33 cellular contexts compared by ENCODE assay signal in the genomic region with DNA sequence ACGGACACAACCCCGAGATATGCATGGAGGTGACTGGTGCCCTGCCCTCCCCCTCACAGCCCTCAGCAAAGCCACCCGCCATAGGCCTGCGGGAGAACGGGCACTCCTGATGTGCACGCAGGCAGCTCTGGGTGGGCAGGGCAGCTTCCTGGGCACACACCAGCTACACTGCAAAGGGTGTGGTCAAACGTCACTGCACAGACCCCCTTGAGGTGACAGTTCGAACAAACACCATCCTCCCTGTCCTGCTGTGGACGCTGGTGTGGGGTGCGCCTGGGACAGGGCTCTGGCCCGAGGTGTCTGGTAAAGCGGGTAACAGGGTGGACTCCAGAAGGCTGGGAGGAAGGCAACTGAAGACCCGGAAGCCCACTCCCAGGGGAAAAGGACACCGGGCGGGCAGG. TPM values are rescaled to one million over a fixed set of nuclear protein-coding genes. Genes with fewer than 3 reads are reported as not detected.
DNase-seq lines count a peak whose midpoint lies in the region; ATAC-seq, FAIRE-seq and TF ChIP-seq lines count a peak whose summit lies in the region.
"Had no signal": no experiment of that assay in that cellular context is flagged by ENCODE, and none has a peak within 500 bp of the region (broad histone marks: within the 10 kb centered on the region; RNA-seq: fewer than 3 reads in every experiment).

No MANE protein-coding gene starts in this region.

- H3K27me3 Mint-ChIP-seq in stimulated activated naive CD8-positive, alpha-beta T cell treated with anti-CD3 and anti-CD28 coated beads, Interleukin-15, amount 100 ng/mL, for 72 hours, result no peaks in the 10 kb centered on the region
- no peaks in the 10 kb centered on the region for H3K27me3 Mint-ChIP-seq in activated CD4-positive, alpha-beta memory T cell treated with anti-CD3 and anti-CD28 coated beads for 36 hours
- H3K27me3 Mint-ChIP-seq in osteocyte (ENCODE audit: unreplicated experiment) (no peaks in the 10 kb centered on the region), neural progenitor cell (ENCODE audit: insufficient read depth, low read depth) (peaks cover 2% of the 10 kb centered on the region)
- H3K27me3 Mint-ChIP-seq: activated naive CD8-positive, alpha-beta T cell treated with anti-CD3 and anti-CD28 coated beads, Interleukin-2, amount 10 ng/mL, durations not matched to agents 7 days and 5 days; CD8-positive, alpha-beta memory T cell; natural killer cell treated with Interleukin-12 subunit alpha and Interleukin-12 subunit beta and Interleukin-15 and Interleukin-18, amount 100 ng/mL, for 72 hours had no signal

- no peak for TF ChIP-seq POLR2A in sigmoid colon (IDR thresholded peaks at IDR 0.05)

- no peaks in the 10 kb centered on the region for H3K27me3 ChIP-seq in sigmoid colon
- no peaks in the 10 kb centered on the region for H3K27me3 ChIP-seq in neural progenitor cell
- H3K27me3 ChIP-seq: cardiac muscle cell, ovary, upper lobe of left lung had no signal

- H4K20me1 ChIP-seq in neural progenitor cell (ENCODE audit: low read depth), result peaks cover 61% of the 10 kb centered on the region

- TF ChIP-seq EP300 in sigmoid colon (IDR thresholded peaks at IDR 0.05), result no peak

- peaks cover 9% of the 10 kb centered on the region for H3F3A ChIP-seq in neural progenitor cell (ENCODE audit: low read depth)

- no peaks in the 10 kb centered on the region for H3K9me3 Mint-ChIP-seq in stimulated activated naive CD8-positive, alpha-beta T cell treated with anti-CD3 and anti-CD28 coated beads, Interleukin-15, amount 100 ng/mL, for 72 hours
- no peaks in the 10 kb centered on the region for H3K9me3 Mint-ChIP-seq in activated CD4-positive, alpha-beta memory T cell treated with anti-CD3 and anti-CD28 coated beads for 36 hours
- no peaks in the 10 kb centered on the region for H3K9me3 Mint-ChIP-seq in osteocyte (ENCODE audit: unreplicated experiment)
- no peaks in the 10 kb centered on the region for H3K9me3 Mint-ChIP-seq in neural progenitor cell
- H3K9me3 Mint-ChIP-seq: activated naive CD8-positive, alpha-beta T cell treated with anti-CD3 and anti-CD28 coated beads, Interleukin-2, amount 10 ng/mL, durations not matched to agents 7 days and 5 days; CD8-positive, alpha-beta memory T cell had no signal

- H3K4me3 ChIP-seq in kidney (ENCODE audit: low read length in 2 of 2) (no peak overlapping the region), sigmoid colon (no peak overlapping the region), neural progenitor cell (no peak overlapping the region)
- H3K4me3 ChIP-seq: A549, cardiac muscle cell, lung, ovary, upper lobe of left lung had no signal

- ATAC-seq in stimulated activated naive CD8-positive, alpha-beta T cell treated with anti-CD3 and anti-CD28 coated beads, Interleukin-15, amount 100 ng/mL, for 72 hours, result peak; percentile 16
- ATAC-seq in stimulated activated naive CD8-positive, alpha-beta T cell treated with anti-CD3 and anti-CD28 coated beads, Interleukin-15, Interleukin-2, amounts not matched to agents 100 U/mL and 50 U/mL, for 24 hours, result no peak
- ATAC-seq: A549, PC-3 had no signal

- WGBS in sigmoid colon, 2 donors, result 83% methylated on average over 15 of the region's 15 CpGs

- CTCF ChIA-PET in activated CD4-positive, alpha-beta memory T cell treated with anti-CD3 and anti-CD28 coated beads for 36 hours (lab: Charles Lee), result no interaction called here

- H3K4me1 ChIP-seq in kidney (ENCODE audit: control insufficient read depth in 1 of 2, insufficient read depth in 1 of 2, low read depth in 1 of 2, low read length in 2 of 2), result peaks cover 0 to 10% of the 10 kb centered on the region in 2 donors
- H3K4me1 ChIP-seq in sigmoid colon, result peaks cover 0 to 74% (median 56%) of the 10 kb centered on the region in 4 donors
- peaks cover 13% of the 10 kb centered on the region for H3K4me1 ChIP-seq in neural progenitor cell

- H3K36me3 ChIP-seq in kidney (ENCODE audit: control insufficient read depth in 1 of 2, insufficient read depth in 2 of 2, low read length in 2 of 2) (no peaks in the 10 kb centered on the region), sigmoid colon (no peaks in the 10 kb centered on the region), neural progenitor cell (no peaks in the 10 kb centered on the region)
- H3K36me3 ChIP-seq: cardiac muscle cell, ovary, upper lobe of left lung had no signal

- peaks cover 26% of the 10 kb centered on the region for H3K79me2 ChIP-seq in neural progenitor cell (ENCODE audit: low read depth)

- no peak overlapping the region for H2AFZ ChIP-seq in neural progenitor cell (replicated peaks)

- TF ChIP-seq CTCF in kidney (IDR thresholded peaks at IDR 0.05; ENCODE audit: borderline replicate concordance, extremely low read depth, insufficient read depth), result no peak
- no peak for TF ChIP-seq CTCF in sigmoid colon (IDR thresholded peaks at IDR 0.05)
- TF ChIP-seq CTCF in osteocyte (IDR thresholded peaks at IDR 0.05), result no peak
- no peak for TF ChIP-seq CTCF in neural progenitor cell (IDR thresholded peaks at IDR 0.05)

- no peak overlapping the region for H3K4me2 ChIP-seq in neural progenitor cell
- H3K4me2 ChIP-seq: A549, SK-N-SH had no signal

- H3K4me1 Mint-ChIP-seq in stimulated activated naive CD8-positive, alpha-beta T cell treated with anti-CD3 and anti-CD28 coated beads, Interleukin-15, amount 100 ng/mL, for 72 hours, result peaks cover 58% of the 10 kb centered on the region
- H3K4me1 Mint-ChIP-seq in activated CD4-positive, alpha-beta memory T cell treated with anti-CD3 and anti-CD28 coated beads for 36 hours (ENCODE audit: low read depth), result peaks cover 26% of the 10 kb centered on the region
- peaks cover 28% of the 10 kb centered on the region for H3K4me1 Mint-ChIP-seq in osteocyte (ENCODE audit: unreplicated experiment)
- H3K4me1 Mint-ChIP-seq in neural progenitor cell, result peaks cover 22% of the 10 kb centered on the region

- POLR2A ChIA-PET in activated CD4-positive, alpha-beta memory T cell treated with anti-CD3 and anti-CD28 coated beads for 36 hours (lab: Charles Lee), result no interaction called here

- H3K27ac ChIP-seq in kidney (ENCODE audit: low read depth in 2 of 2, low read length in 2 of 2), result no peak overlapping the region
- H3K27ac ChIP-seq in sigmoid colon, result peak overlapping the region in 3 of 4 donors; percentile 34 to 63 (median 49)
- no peak overlapping the region for H3K27ac ChIP-seq in neural progenitor cell
- H3K27ac ChIP-seq: A549, cardiac muscle cell, ovary, upper lobe of left lung had no signal

- FAIRE-seq in kidney (lab: Jason Lieb, UNC), result no peak
- FAIRE-seq: A549, astrocyte, GM18507 had no signal

- no peaks in the 10 kb centered on the region for H3K9me3 ChIP-seq in kidney (ENCODE audit: control insufficient read depth in 1 of 2, low read length in 2 of 2)
- no peaks in the 10 kb centered on the region for H3K9me3 ChIP-seq in sigmoid colon
- H3K9me3 ChIP-seq in neural progenitor cell (ENCODE audit: low read depth), result no peaks in the 10 kb centered on the region
- H3K9me3 ChIP-seq: A549, ovary, SK-N-SH, upper lobe of left lung had no signal

- no peak overlapping the region for H3K27ac Mint-ChIP-seq in stimulated activated naive CD8-positive, alpha-beta T cell treated with anti-CD3 and anti-CD28 coated beads, Interleukin-15, amount 100 ng/mL, for 72 hours
- no peak overlapping the region for H3K27ac Mint-ChIP-seq in activated CD4-positive, alpha-beta memory T cell treated with anti-CD3 and anti-CD28 coated beads for 36 hours
- H3K27ac Mint-ChIP-seq in osteocyte (ENCODE audit: unreplicated experiment) (no peak overlapping the region), neural progenitor cell (no peak overlapping the region)
- H3K27ac Mint-ChIP-seq: activated naive CD8-positive, alpha-beta T cell treated with anti-CD3 and anti-CD28 coated beads, Interleukin-2, amount 10 ng/mL, durations not matched to agents 7 days and 5 days had no signal

- intact Hi-C loops in kidney (cut with DNase I), result no loop called here
- intact Hi-C loops in sigmoid colon (cut with DNase I), result loop anchor here (10.0 kb wide), 1 partner anchor 204 kb away; a partner anchor contains a TSS
- intact Hi-C loops in activated CD4-positive, alpha-beta memory T cell treated with anti-CD3 and anti-CD28 coated beads for 36 hours (cut with micrococcal nuclease), result no loop called here

- peaks cover 1% of the 10 kb centered on the region for H3K36me3 Mint-ChIP-seq in activated CD4-positive, alpha-beta memory T cell treated with anti-CD3 and anti-CD28 coated beads for 36 hours
- H3K36me3 Mint-ChIP-seq in osteocyte (ENCODE audit: unreplicated experiment), result no peaks in the 10 kb centered on the region
- no peaks in the 10 kb centered on the region for H3K36me3 Mint-ChIP-seq in neural progenitor cell
- H3K36me3 Mint-ChIP-seq: natural killer cell treated with Interleukin-12 subunit alpha and Interleukin-12 subunit beta and Interleukin-15 and Interleukin-18, amount 100 ng/mL, for 72 hours had no signal

- DNase-seq in stimulated activated naive CD8-positive, alpha-beta T cell treated with anti-CD3 and anti-CD28 coated beads, Interleukin-15, amount 100 ng/mL, for 72 hours, result no peak
- no peak for DNase-seq in stimulated activated naive CD8-positive, alpha-beta T cell treated with anti-CD3 and anti-CD28 coated beads, Interleukin-15, Interleukin-2, amounts not matched to agents 100 U/mL and 50 U/mL, for 24 hours
- DNase-seq in kidney, result peak; percentile 57
- no peak for DNase-seq in sigmoid colon
- DNase-seq in activated CD4-positive, alpha-beta memory T cell treated with anti-CD3 and anti-CD28 coated beads for 36 hours, result no peak
- DNase-seq in osteocyte (ENCODE audit: extremely low spot score, unreplicated experiment), result no peak
- no peak for DNase-seq in activated CD8-positive, alpha-beta memory T cell treated with anti-CD3 and anti-CD28 coated beads for 24 hours
- DNase-seq in neural progenitor cell (ENCODE audit: low spot score), result no peak
- DNase-seq: activated gamma-delta T cell treated with Interleukin-2 at 50 U/mL for 16 hours; activated naive CD8-positive, alpha-beta T cell treated with anti-CD3 and anti-CD28 coated beads, Interleukin-2, amount 10 ng/mL, durations not matched to agents 7 days and 5 days; activated T-cell treated with anti-CD3 and anti-CD28 coated beads, Interleukin-2, amount 50 U/mL, for 48 hours; cortex of kidney; effector memory CD4-positive, alpha-beta T cell; erythroblast; islet precursor cell; NCI-H1417 treated with DMSO at 0.1 percent for 48 hours; NCI-H2081 treated with DMSO at 0.1 percent for 48 hours; NCI-H2227 treated with DMSO at 0.1 percent for 48 hours; NCI-H526 treated with DMSO at 0.1 percent for 48 hours; PC-3; retina; SK-N-SH; stimulated activated CD4-positive, alpha-beta T cell treated with anti-CD3 and anti-CD28 coated beads, Interleukin-12 subunit alpha, Interleukin-12 subunit beta, amount 100 ng/mL, for 4 hours; stimulated activated CD4-positive, alpha-beta T cell treated with anti-CD3 and anti-CD28 coated beads, Interleukin-4, amount 100 ng/mL, for 1 hour had no signal

- no peak overlapping the region for H3K4me3 Mint-ChIP-seq in stimulated activated naive CD8-positive, alpha-beta T cell treated with anti-CD3 and anti-CD28 coated beads, Interleukin-15, amount 100 ng/mL, for 72 hours
- H3K4me3 Mint-ChIP-seq in activated CD4-positive, alpha-beta memory T cell treated with anti-CD3 and anti-CD28 coated beads for 36 hours, result no peak overlapping the region
- no peak overlapping the region for H3K4me3 Mint-ChIP-seq in osteocyte (ENCODE audit: unreplicated experiment)
- no peak overlapping the region for H3K4me3 Mint-ChIP-seq in neural progenitor cell
- H3K4me3 Mint-ChIP-seq: activated naive CD8-positive, alpha-beta T cell treated with anti-CD3 and anti-CD28 coated beads, Interleukin-2, amount 10 ng/mL, durations not matched to agents 7 days and 5 days; CD8-positive, alpha-beta memory T cell; natural killer cell treated with Interleukin-12 subunit alpha and Interleukin-12 subunit beta and Interleukin-15 and Interleukin-18, amount 100 ng/mL, for 72 hours had no signal

- H3K9ac ChIP-seq in kidney (ENCODE audit: low read length in 2 of 2) (no peak overlapping the region), neural progenitor cell (no peak overlapping the region)
- H3K9ac ChIP-seq: SK-N-SH had no signal

RNA-seq across cellular contexts. Expression of a gene that starts 21.9 kb away (rescaled TPM):
- total RNA-seq in kidney, result 51.7 TPM
- polyA plus RNA-seq in kidney (ENCODE audit: insufficient read depth, low read depth, low replicate concordance), result 50.7 TPM
- total RNA-seq in sigmoid colon, result 10 to 100 TPM; 68.6 to 88.9 (median 71.5) TPM
- 10 to 100 TPM; 46.2 to 55.0 (median 53.5) TPM for polyA plus RNA-seq in sigmoid colon
- total RNA-seq in activated CD4-positive, alpha-beta memory T cell treated with anti-CD3 and anti-CD28 coated beads for 36 hours, result 10 to 100 TPM; 15.9 to 17.9 TPM
- total RNA-seq in osteocyte, result 33.8 and 38.6 TPM in 2 replicates
- total RNA-seq in neural progenitor cell (ENCODE audit: low replicate concordance), result 8.0 and 17.6 TPM in 2 replicates

Comparison
In these comparisons a context has a peak if more than half of its experiments do, and no peak if none do; other contexts are left out.
1. H3K27ac ChIP-seq: peak in sigmoid colon (3 of 4); none in kidney (0 of 2) and neural progenitor cell (single experiment).